ENCODE assay signal across 8 cellular contexts in the genomic region with DNA sequence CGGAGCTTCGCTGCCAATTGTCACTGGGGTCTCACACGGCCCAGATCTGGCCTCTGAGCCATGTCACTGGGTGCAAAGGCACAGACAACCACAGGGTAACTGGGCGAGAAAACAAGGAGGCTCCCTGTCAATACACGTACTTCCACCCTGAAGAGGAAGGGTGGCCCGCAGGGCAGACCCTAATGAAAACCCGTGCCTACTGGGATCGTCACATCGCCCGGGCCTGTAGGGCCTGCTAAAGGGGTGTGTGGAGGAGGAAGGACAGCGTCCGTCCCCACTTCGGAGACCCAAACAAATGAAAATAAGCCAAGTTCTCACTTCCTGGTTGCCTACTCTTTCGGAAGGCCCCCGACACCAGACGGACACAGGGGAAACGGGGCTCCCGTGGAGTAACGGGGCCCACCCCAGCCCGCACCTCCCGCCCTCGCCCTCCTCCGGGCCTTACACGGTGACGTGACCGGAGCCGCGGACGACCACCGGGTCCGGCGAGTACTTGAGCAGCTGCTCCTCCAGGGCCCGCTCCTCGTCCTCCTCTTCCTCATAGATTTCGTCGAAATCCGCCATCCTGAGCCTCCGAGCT. TPM values are rescaled to one million over a fixed set of nuclear protein-coding genes. Genes with fewer than 3 reads are reported as not detected.
DNase-seq lines count a peak whose midpoint lies in the region; ATAC-seq, FAIRE-seq and TF ChIP-seq lines count a peak whose summit lies in the region.

No MANE protein-coding gene starts in this region.

- H3K9me2 ChIP-seq in HCT116 (ENCODE audit: insufficient read depth), result no peaks in the 10 kb centered on the region

- H3K4me3 ChIP-seq in HCT116 (replicated peaks in 1 of 2; ENCODE audit: low read depth in 1 of 2, low read length in 2 of 2), result peak overlapping the region; percentile 92 to 93
- H3K4me3 ChIP-seq in NB4 (ENCODE audit: low read depth, low read length), result peak overlapping the region; percentile 94
- H3K4me3 ChIP-seq in fibroblast of pulmonary artery (replicated peaks; ENCODE audit: low read depth, low read length), result peak overlapping the region; percentile 95
- H3K4me3 ChIP-seq in neuron (ENCODE audit: low read length), result peak overlapping the region; percentile 77
- H3K4me3 ChIP-seq in upper lobe of left lung, result peak overlapping the region; percentile 67 to 95 (median 84)

- peak overlapping the region; percentile 93 for H3K4me3 Mint-ChIP-seq in activated T-helper 17 cell treated with anti-CD3 and anti-CD28 coated beads, Interleukin-2, amount 50 U/mL, for 72 hours

- no peaks in the 10 kb centered on the region for H3K9me3 Mint-ChIP-seq in activated T-helper 17 cell treated with anti-CD3 and anti-CD28 coated beads, Interleukin-2, amount 50 U/mL, for 72 hours

- H3K9ac ChIP-seq in HCT116 (ENCODE audit: low read length), result peak overlapping the region; percentile 87

- POLR2A ChIA-PET in HCT116 (lab: Charles Lee), result no interaction called here

- H3K36me3 ChIP-seq in HCT116 (ENCODE audit: control insufficient read depth in 1 of 2, insufficient read depth in 2 of 2, low read length in 2 of 2), result no peaks in the 10 kb centered on the region
- H3K36me3 ChIP-seq in neuron (ENCODE audit: insufficient read depth, low read length), result no peaks in the 10 kb centered on the region
- no peaks in the 10 kb centered on the region for H3K36me3 ChIP-seq in upper lobe of left lung

- no peak for TF ChIP-seq EP300 in upper lobe of left lung (IDR thresholded peaks at IDR 0.05)

- no peak for TF ChIP-seq RAD21 in HCT116 (IDR thresholded peaks at IDR 0.05; ENCODE audit: low read depth)

- H3K4me2 ChIP-seq in HCT116 (ENCODE audit: low read length), result peak overlapping the region; percentile 92

- no peak for FAIRE-seq in H54 (lab: Jason Lieb, UNC)

- H3K27ac ChIP-seq in HCT116 (ENCODE audit: low read depth, low read length), result peak overlapping the region; percentile 72; the same call in 1 of the 2 replicates
- H3K27ac ChIP-seq in upper lobe of left lung, result peak overlapping the region; percentile 94 to 98 (median 97)

- 0% methylated on average over 29 to 34 of the region's 38 CpGs for WGBS in upper lobe of left lung, 2 donors

- TF ChIP-seq POLR2A in HCT116 (IDR thresholded peaks at IDR 0.05; ENCODE audit: borderline replicate concordance, extremely low read depth, insufficient read depth, insufficient read length), result no peak
- no peak for TF ChIP-seq POLR2A in NB4 (IDR thresholded peaks at IDR 0.05; ENCODE audit: extremely low read depth, insufficient read length)
- TF ChIP-seq POLR2A in upper lobe of left lung (IDR thresholded peaks at IDR 0.05), result no peak
- no peak for TF ChIP-seq POLR2A in H54 (IDR thresholded peaks at IDR 0.05; ENCODE audit: low read depth, low read length)

- H3K27me3 ChIP-seq in HCT116 (ENCODE audit: insufficient read depth, low read length), result no peaks in the 10 kb centered on the region
- H3K27me3 ChIP-seq in neuron (ENCODE audit: insufficient read depth, low read length), result peaks cover 28% of the 10 kb centered on the region
- H3K27me3 ChIP-seq in upper lobe of left lung, result no peaks in the 10 kb centered on the region

- TF ChIP-seq CTCF in HCT116 (IDR thresholded peaks at IDR 0.05 in 2 of 3, conservative IDR thresholded peaks at IDR 0.05 in 1 of 3; ENCODE audit: borderline replicate concordance in 1 of 3, insufficient read depth in 1 of 3, low read depth in 2 of 3, low read length in 2 of 3) (no peak), NB4 (IDR thresholded peaks at IDR 0.05; ENCODE audit: low read depth, low read length) (no peak), fibroblast of pulmonary artery (IDR thresholded peaks at IDR 0.05; ENCODE audit: low read length, missing control alignments) (no peak), upper lobe of left lung (IDR thresholded peaks at IDR 0.05) (no peak)

- BruUV-seq in HCT116 (replicated peaks; lab: Mats Ljungman, UMichigan), result no TSS peak

- RAD21 ChIA-PET in HCT116 (lab: Charles Lee; ENCODE audit: low non-redundant PET in 1 of 2, low total read pairs in 2 of 2, uncharacterized antibody in 2 of 2, unreplicated experiment in 2 of 2), result no interaction called here

- no peaks in the 10 kb centered on the region for H4K20me1 ChIP-seq in HCT116 (ENCODE audit: insufficient read depth)

- H3K79me2 ChIP-seq in HCT116 (ENCODE audit: insufficient read depth, low read length), result peaks cover 53% of the 10 kb centered on the region

- H3K4me1 ChIP-seq in HCT116 (ENCODE audit: control insufficient read depth in 1 of 2, insufficient read depth in 2 of 2, low read length in 2 of 2) (peaks cover 13 to 34% of the 10 kb centered on the region in 2 experiments), neuron (ENCODE audit: insufficient read depth, low read length) (peaks cover 24% of the 10 kb centered on the region), upper lobe of left lung (peaks cover 30 to 45% (median 40%) of the 10 kb centered on the region in 4 donors)

- peak overlapping the region; percentile 97 for H3K27ac Mint-ChIP-seq in activated T-helper 17 cell treated with anti-CD3 and anti-CD28 coated beads, Interleukin-2, amount 50 U/mL, for 72 hours

- ATAC-seq in GM18498 (IDR thresholded peaks at IDR 0.05; ENCODE audit: unreplicated experiment), result peak; percentile 32
- peak; percentile 32 for ATAC-seq in HCT116
- ATAC-seq in activated T-helper 17 cell treated with anti-CD3 and anti-CD28 coated beads, Interleukin-2, amount 50 U/mL, for 72 hours (replicated peaks), result peak; percentile 34
- ATAC-seq in upper lobe of left lung (ENCODE audit: low FRiP score in 2 of 2), result peak; percentile 62 to 75

- no peak overlapping the region for H2AFZ ChIP-seq in HCT116 (ENCODE audit: low read depth, low read length, poor library complexity, severe bottlenecking)
- peak overlapping the region; percentile 92 for H2AFZ ChIP-seq in neuron (ENCODE audit: low read depth, low read length)

- CTCF ChIA-PET in HCT116 (lab: Charles Lee), result no interaction called here

- H3K36me3 Mint-ChIP-seq in activated T-helper 17 cell treated with anti-CD3 and anti-CD28 coated beads, Interleukin-2, amount 50 U/mL, for 72 hours (ENCODE audit: low read depth), result peaks cover 46% of the 10 kb centered on the region

- no peaks in the 10 kb centered on the region for H3K27me3 Mint-ChIP-seq in activated T-helper 17 cell treated with anti-CD3 and anti-CD28 coated beads, Interleukin-2, amount 50 U/mL, for 72 hours

- intact Hi-C loops in HCT116 (cut with micrococcal nuclease), result no loop called here

- H3K9me3 ChIP-seq in HCT116 (ENCODE audit: control insufficient read depth in 1 of 2, insufficient read depth in 1 of 2, low read depth in 1 of 2, low read length in 2 of 2), result no peaks in the 10 kb centered on the region
- H3K9me3 ChIP-seq in neuron (ENCODE audit: low read length), result no peaks in the 10 kb centered on the region
- H3K9me3 ChIP-seq in upper lobe of left lung, result no peaks in the 10 kb centered on the region

- no peak for DNase-seq in HCT116 (ENCODE audit: low read depth, low spot score)
- peak; percentile 68 for DNase-seq in NB4 (ENCODE audit: low read depth)
- DNase-seq in fibroblast of pulmonary artery (ENCODE audit: low read depth), result no peak
- DNase-seq in upper lobe of left lung, result peak in 1 of 2 donors; percentile 43
- no peak for DNase-seq in H54 (ENCODE audit: insufficient read length, low spot score)

- peaks cover 24% of the 10 kb centered on the region for H3K4me1 Mint-ChIP-seq in activated T-helper 17 cell treated with anti-CD3 and anti-CD28 coated beads, Interleukin-2, amount 50 U/mL, for 72 hours

TF ChIP-seq in HCT116, 20 proteins besides CTCF, POLR2A, EP300 and RAD21:
- no peak for TF ChIP-seq TCF7L2 (IDR thresholded peaks at IDR 0.05; ENCODE audit: borderline replicate concordance, extremely low read depth, insufficient read depth, insufficient read length)
- no peak for TF ChIP-seq JUND (IDR thresholded peaks at IDR 0.05)

RNA-seq across cellular contexts. Expression of gene CHIC2, which starts 0.6 kb away (rescaled TPM):
- 10.8 TPM for total RNA-seq in HCT116 (2021; ENCODE audit: unreplicated experiment)
- polyA plus RNA-seq in HCT116 (2012), result 7.1 and 9.0 TPM in 2 replicates
- 10 to 100 TPM; 12.8 to 21.8 TPM for total RNA-seq in activated T-helper 17 cell treated with anti-CD3 and anti-CD28 coated beads, Interleukin-2, amount 50 U/mL, for 72 hours
- total RNA-seq in upper lobe of left lung, result 10 to 100 TPM; 22.5 to 93.2 (median 37.6) TPM

RNA-seq across cellular contexts. Expression of gene GSX2, which starts 36.1 kb away (rescaled TPM):
- total RNA-seq in HCT116 (2021; ENCODE audit: unreplicated experiment) (not detected), upper lobe of left lung (not detected)
- not detected in 2 replicates for polyA plus RNA-seq in HCT116 (2012)
- not detected for total RNA-seq in activated T-helper 17 cell treated with anti-CD3 and anti-CD28 coated beads, Interleukin-2, amount 50 U/mL, for 72 hours
